Comparison of ENCODE assay signal across 1 cellular context in the genomic region with DNA sequence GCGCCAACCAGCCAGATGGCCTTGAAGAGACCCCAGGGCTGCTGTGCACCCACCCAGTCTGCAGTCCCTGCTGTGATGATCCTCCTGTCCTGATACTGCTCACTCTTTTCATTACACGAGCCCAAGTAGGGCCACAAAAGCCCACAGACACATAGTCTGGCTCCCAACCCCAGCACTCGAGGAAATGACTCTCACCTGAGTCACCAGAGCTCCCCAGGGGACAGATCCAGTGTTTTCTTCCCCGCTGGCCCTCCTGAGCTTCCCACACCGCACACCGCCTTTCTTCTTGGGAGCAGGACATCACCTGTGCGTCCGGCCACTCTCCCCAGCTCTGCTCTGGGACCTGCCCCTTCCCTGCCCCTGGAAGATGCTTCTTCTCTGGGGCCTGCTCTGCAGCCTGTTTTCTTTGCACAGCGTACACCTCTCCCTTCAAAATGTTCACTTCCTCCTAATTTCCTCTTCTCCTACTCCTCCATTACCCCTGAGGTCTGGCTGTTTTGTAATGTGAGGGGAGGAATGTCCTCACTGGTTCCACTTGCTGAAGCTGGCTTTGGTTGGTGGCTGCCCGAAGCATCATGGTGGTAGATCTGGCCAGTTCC.
A peak's percentile ranks its signal among the peaks of the same experiment; 100 is the strongest.
TF ChIP-seq lines count a peak whose summit lies in the region.

No MANE protein-coding gene starts in this region.

TF ChIP-seq in K562, 482 proteins besides CTCF, POLR2A, EP300 and RAD21:
- peak; percentile 87 for TF ChIP-seq FOSL1 (tag; conservative IDR thresholded peaks at IDR 0.05)
- TF ChIP-seq ZBTB1 (CRISPR knock-in tag; IDR thresholded peaks at IDR 0.05; ENCODE audit: borderline replicate concordance, low read depth): no peak
TF ChIP-seq in K562: peak in this region for 1.
